15 cellular contexts compared by ENCODE assay signal in the genomic region with DNA sequence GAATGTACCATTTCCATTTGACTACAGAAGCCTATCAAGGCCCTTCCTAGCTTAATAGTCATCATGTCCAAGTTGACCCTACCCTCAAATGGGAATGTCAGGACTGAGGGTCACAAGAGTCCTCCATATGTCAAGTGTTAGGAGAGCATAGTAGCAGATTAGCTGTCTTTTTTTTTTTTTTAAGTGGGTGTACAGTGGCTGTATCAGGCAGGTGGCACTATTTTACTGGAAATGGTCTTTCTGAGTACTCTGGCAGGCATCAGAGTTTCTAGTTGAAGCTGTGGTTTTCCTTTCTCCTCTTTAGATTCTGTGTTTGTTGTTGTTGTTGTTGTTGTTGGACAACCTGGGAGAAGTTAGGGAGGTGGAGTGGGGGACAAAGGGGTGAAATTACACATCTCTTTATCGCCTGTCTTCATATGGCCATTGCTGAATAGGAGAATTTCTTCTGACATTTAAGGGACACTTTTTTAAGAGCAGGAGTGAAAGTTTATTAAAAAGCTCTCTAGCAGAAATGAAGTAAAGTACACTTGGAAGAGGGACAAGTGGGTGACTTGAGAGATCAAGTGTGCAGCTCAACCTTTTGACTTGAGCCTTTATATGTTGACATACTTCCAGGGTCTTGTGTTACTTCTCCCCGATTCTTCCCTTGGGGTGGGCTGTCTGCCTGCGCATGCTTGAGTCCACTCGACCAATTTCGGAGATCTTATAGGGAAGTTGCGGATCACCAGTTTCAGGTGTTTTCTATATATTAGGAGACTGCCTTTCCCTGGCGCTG.
DNase-seq lines count a peak whose midpoint lies in the region; ATAC-seq lines count a peak whose summit lies in the region.
"Had no signal": no experiment of that assay in that cellular context is flagged by ENCODE, and none has a peak within 500 bp of the region (broad histone marks: within the 10 kb centered on the region; RNA-seq: fewer than 3 reads in every experiment).

No MANE protein-coding gene starts in this region.

- no peaks in the 10 kb centered on the region for H3K27me3 ChIP-seq in adipocyte (replicated peaks; ENCODE audit: control insufficient read depth, insufficient read depth, low read length)
- H3K27me3 ChIP-seq: colonic mucosa, uterus had no signal

- DNase-seq in NCI-H1436 (lab: John Stamatoyannopoulos, UW) (peak; percentile 24), NCI-H1436 treated with DMSO at 0.1 percent for 48 hours (lab: John Stamatoyannopoulos, UW) (no peak), NCI-H146 treated with DMSO at 0.1 percent for 48 hours (lab: John Stamatoyannopoulos, UW; ENCODE audit: unreplicated experiment) (peak; percentile 35), adipocyte (ENCODE audit: low read depth) (peak; percentile 13), renal cortical epithelial cell (ENCODE audit: low read depth) (peak; percentile 13), NCI-H187 (lab: John Stamatoyannopoulos, UW) (no peak), ureter (ENCODE audit: low spot score) (no peak)
- DNase-seq: colonic mucosa, immature natural killer cell, mucosa of descending colon, posterior cingulate gyrus, uterus had no signal

- H3K36me3 ChIP-seq in adipocyte (ENCODE audit: control insufficient read depth, insufficient read depth, low read length, severe bottlenecking): no peaks in the 10 kb centered on the region
- H3K36me3 ChIP-seq: colonic mucosa, uterus had no signal

- no peaks in the 10 kb centered on the region for H3K9me3 ChIP-seq in adipocyte (ENCODE audit: control insufficient read depth, low read length)
- H3K9me3 ChIP-seq: colonic mucosa, mucosa of descending colon, uterus had no signal

- no peaks in the 10 kb centered on the region for H3K4me1 ChIP-seq in adipocyte (ENCODE audit: control insufficient read depth, insufficient read depth, low read length)
- H3K4me1 ChIP-seq: colonic mucosa, uterus had no signal

- ATAC-seq in HG02798 (IDR thresholded peaks at IDR 0.05; ENCODE audit: poor library complexity, unreplicated experiment): no peak
- ATAC-seq: mucosa of descending colon, SK-N-SH treated with all-trans-retinoic acid at 6 μM for 48 hours, WTC11 had no signal

- H3K9ac ChIP-seq in adipocyte (ENCODE audit: low read length): no peak overlapping the region

- H3K4me3 ChIP-seq in adipocyte (ENCODE audit: low read length): no peak overlapping the region
- H3K4me3 ChIP-seq: colonic mucosa, mucosa of descending colon, uterus had no signal

Comparison
In these comparisons a context has a peak if more than half of its experiments do, and no peak if none do; other contexts are left out.
1. DNase-seq: peak in NCI-H1436 (single experiment), NCI-H146 treated with DMSO at 0.1 percent for 48 hours (single experiment), adipocyte (single experiment) and renal cortical epithelial cell (single experiment); none in NCI-H1436 treated with DMSO at 0.1 percent for 48 hours (single experiment), NCI-H187 (0 of 2) and ureter (single experiment).